20 cellular contexts compared by ENCODE assay signal in genomic region chr6:3046295-3046694, GRCh38. TPM values are rescaled to one million over a fixed set of nuclear protein-coding genes. Genes with fewer than 3 reads are reported as not detected.
DNase-seq lines count a peak whose midpoint lies in the region; ATAC-seq and TF ChIP-seq lines count a peak whose summit lies in the region.
"Had no signal": no experiment of that assay in that cellular context is flagged by ENCODE, and none has a peak within 500 bp of the region (broad histone marks: within the 10 kb centered on the region; RNA-seq: fewer than 3 reads in every experiment).

No MANE protein-coding gene starts in this region.

- peak overlapping the region; percentile 35 for H3K27ac Mint-ChIP-seq in stimulated activated memory B cell treated with anti-CD40 and anti-IgM and Interleukin-4, amounts not matched to agents 10 μg/mL and 1 μg/mL and 100 μg/mL, for 72 hours
- no peak overlapping the region for H3K27ac Mint-ChIP-seq in activated naive CD4-positive, alpha-beta T cell treated with anti-CD3 and anti-CD28 coated beads, Interleukin-2, amount 10 ng/mL, durations not matched to agents 7 days and 5 days

- H3K9me3 Mint-ChIP-seq in stimulated activated memory B cell treated with anti-CD40 and anti-IgM and Interleukin-4, amounts not matched to agents 10 μg/mL and 1 μg/mL and 100 μg/mL, for 72 hours, result no peaks in the 10 kb centered on the region
- no peaks in the 10 kb centered on the region for H3K9me3 Mint-ChIP-seq in activated naive CD4-positive, alpha-beta T cell treated with anti-CD3 and anti-CD28 coated beads, Interleukin-2, amount 10 ng/mL, durations not matched to agents 7 days and 5 days

- H3K4me1 ChIP-seq in upper lobe of left lung, result no peaks in the 10 kb centered on the region

- no peak for TF ChIP-seq POLR2A in upper lobe of left lung (IDR thresholded peaks at IDR 0.05)

- no peak overlapping the region for H3K4me3 ChIP-seq in epithelial cell of esophagus (ENCODE audit: low read length)
- no peak overlapping the region for H3K4me3 ChIP-seq in upper lobe of left lung

- TF ChIP-seq EP300 in upper lobe of left lung (IDR thresholded peaks at IDR 0.05), result no peak

- peaks cover 13% of the 10 kb centered on the region for H3K4me1 Mint-ChIP-seq in stimulated activated memory B cell treated with anti-CD40 and anti-IgM and Interleukin-4, amounts not matched to agents 10 μg/mL and 1 μg/mL and 100 μg/mL, for 72 hours
- no peaks in the 10 kb centered on the region for H3K4me1 Mint-ChIP-seq in activated naive CD4-positive, alpha-beta T cell treated with anti-CD3 and anti-CD28 coated beads, Interleukin-2, amount 10 ng/mL, durations not matched to agents 7 days and 5 days

- no peaks in the 10 kb centered on the region for H3K9me3 ChIP-seq in upper lobe of left lung

- in situ Hi-C loops in SK-MEL-5 (cut with HindIII; ENCODE audit: low pct_unique_long_range_greater_than_20kb, low sequenced_read_pairs), result no loop called here

- no peaks in the 10 kb centered on the region for H3K27me3 Mint-ChIP-seq in stimulated activated memory B cell treated with anti-CD40 and anti-IgM and Interleukin-4, amounts not matched to agents 10 μg/mL and 1 μg/mL and 100 μg/mL, for 72 hours
- H3K27me3 Mint-ChIP-seq in activated naive CD4-positive, alpha-beta T cell treated with anti-CD3 and anti-CD28 coated beads, Interleukin-2, amount 10 ng/mL, durations not matched to agents 7 days and 5 days, result peaks cover 51% of the 10 kb centered on the region

- H3K27ac ChIP-seq in upper lobe of left lung, result no peak overlapping the region
- H3K27ac ChIP-seq: C4-2B, KMS-11 had no signal

- ATAC-seq in stimulated activated memory B cell treated with anti-CD40 and anti-IgM and Interleukin-4, amounts not matched to agents 10 μg/mL and 1 μg/mL and 100 μg/mL, for 72 hours, result no peak
- ATAC-seq in upper lobe of left lung (ENCODE audit: low FRiP score in 2 of 2), result no peak
- ATAC-seq: HepG2 had no signal

- no peak overlapping the region for H3K4me3 Mint-ChIP-seq in stimulated activated memory B cell treated with anti-CD40 and anti-IgM and Interleukin-4, amounts not matched to agents 10 μg/mL and 1 μg/mL and 100 μg/mL, for 72 hours
- no peak overlapping the region for H3K4me3 Mint-ChIP-seq in activated naive CD4-positive, alpha-beta T cell treated with anti-CD3 and anti-CD28 coated beads, Interleukin-2, amount 10 ng/mL, durations not matched to agents 7 days and 5 days

- no peaks in the 10 kb centered on the region for H3K36me3 Mint-ChIP-seq in stimulated activated memory B cell treated with anti-CD40 and anti-IgM and Interleukin-4, amounts not matched to agents 10 μg/mL and 1 μg/mL and 100 μg/mL, for 72 hours
- H3K36me3 Mint-ChIP-seq in activated naive CD4-positive, alpha-beta T cell treated with anti-CD3 and anti-CD28 coated beads, Interleukin-2, amount 10 ng/mL, durations not matched to agents 7 days and 5 days, result no peaks in the 10 kb centered on the region

- TF ChIP-seq CTCF in epithelial cell of esophagus (IDR thresholded peaks at IDR 0.05; ENCODE audit: insufficient read depth, low read depth, low read length, missing control alignments), result no peak
- TF ChIP-seq CTCF in upper lobe of left lung (IDR thresholded peaks at IDR 0.05), result no peak

- H3K27me3 ChIP-seq in upper lobe of left lung, result no peaks in the 10 kb centered on the region

- DNase-seq in ELR (ENCODE audit: low read depth), result peak; percentile 47
- peak; percentile 44 for DNase-seq in SK-MEL-5 (ENCODE audit: low read depth, low spot score)
- peak; percentile 51 for DNase-seq in epithelial cell of esophagus (ENCODE audit: low read depth)
- DNase-seq in activated naive CD4-positive, alpha-beta T cell treated with anti-CD3 and anti-CD28 coated beads, Interleukin-2, amount 10 ng/mL, durations not matched to agents 7 days and 5 days, result no peak
- DNase-seq in NCI-H774 (lab: John Stamatoyannopoulos, UW), result no peak
- DNase-seq in upper lobe of left lung, result no peak
- DNase-seq: AML-193, DMS79 treated with DMSO at 0.1 percent for 48 hours, GDM1, NCI-H1417 treated with DMSO at 0.1 percent for 48 hours, NCI-H187 treated with DMSO at 0.1 percent for 48 hours, NCI-H2227 treated with DMSO at 0.1 percent for 48 hours, NCI-H510A treated with DMSO at 0.1 percent for 48 hours, NCI-H82, RPMI8226, SHP77 treated with DMSO at 0.1 percent for 48 hours had no signal

- CTCF ChIA-PET in activated naive CD4-positive, alpha-beta T cell treated with anti-CD3 and anti-CD28 coated beads, Interleukin-2, amount 10 ng/mL, durations not matched to agents 7 days and 5 days (lab: Charles Lee), result interaction anchor here (0.9 to 1.2 kb wide), 2 partner anchors 20 to 23 kb away, joined by 3 read pairs; no protein-coding TSS in a partner anchor

- H3K36me3 ChIP-seq in upper lobe of left lung, result no peaks in the 10 kb centered on the region

- WGBS in upper lobe of left lung, 2 donors, result 80 to 81% methylated on average over 3 of the region's 3 CpGs

RNA-seq across cellular contexts. Expression of gene RIPK1, which starts 22.0 kb away (rescaled TPM):
- 28.3 and 29.6 TPM in 2 replicates for total RNA-seq in SK-MEL-5 (2014; rRNA removed; shearing (Covaris generic))
- polyA plus RNA-seq in SK-MEL-5 (2015; cell fraction: cytosol; rRNA removed), result 23.3 and 29.6 TPM in 2 replicates
- 34.0 and 37.4 TPM in 2 replicates for polyA plus RNA-seq in SK-MEL-5 (2015; cell fraction: nucleus; rRNA removed)
- 10 to 100 TPM; 20.6 to 35.6 (median 26.6) TPM for total RNA-seq in upper lobe of left lung

RNA-seq across cellular contexts. Expression of gene NQO2, which starts 46.6 kb away (rescaled TPM):
- total RNA-seq in SK-MEL-5 (2014; rRNA removed; shearing (Covaris generic)), result 35.8 and 40.0 TPM in 2 replicates
- 40.9 and 50.6 TPM in 2 replicates for polyA plus RNA-seq in SK-MEL-5 (2015; cell fraction: cytosol; rRNA removed)
- polyA plus RNA-seq in SK-MEL-5 (2015; cell fraction: nucleus; rRNA removed), result 57.2 and 74.0 TPM in 2 replicates
- total RNA-seq in upper lobe of left lung, result 10 to 100 TPM; 10.6 to 34.3 (median 18.6) TPM

Comparison
In these comparisons a context has a peak if more than half of its experiments do, and no peak if none do; other contexts are left out.
1. DNase-seq: peak in ELR (single experiment), SK-MEL-5 (single experiment) and epithelial cell of esophagus (single experiment); none in activated naive CD4-positive, alpha-beta T cell treated with anti-CD3 and anti-CD28 coated beads, Interleukin-2, amount 10 ng/mL, durations not matched to agents 7 days and 5 days (single experiment), NCI-H774 (single experiment) and upper lobe of left lung (0 of 2).